ENCODE assay signal across 2 cellular contexts in the genomic region with DNA sequence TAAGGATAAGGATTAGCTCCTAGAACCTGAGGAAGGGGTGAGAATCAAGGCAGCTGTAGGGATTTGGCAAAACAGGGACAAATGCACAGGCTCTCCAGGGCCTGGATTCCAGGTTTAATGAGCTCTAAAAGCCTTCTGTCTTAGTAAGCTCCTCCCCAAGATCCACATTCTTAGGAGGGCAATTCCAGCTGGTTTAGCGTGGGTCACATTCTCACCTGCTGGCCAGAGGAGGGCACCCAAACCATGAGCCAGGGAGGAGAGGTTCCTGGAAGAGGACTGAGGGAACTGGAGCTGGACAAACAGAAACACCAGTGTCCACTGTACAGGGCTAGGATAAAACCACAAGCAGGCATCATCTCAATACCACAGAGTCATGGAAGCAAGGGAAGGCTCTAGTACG.
TF ChIP-seq lines count a peak whose summit lies in the region.

No MANE protein-coding gene starts in this region.

TF ChIP-seq in IMR-90, 13 proteins besides CTCF, POLR2A, EP300 and RAD21:
- no peak for TF ChIP-seq NFE2L2 (IDR thresholded peaks at IDR 0.05; ENCODE audit: low read depth, low read length)
- TF ChIP-seq FOS (IDR thresholded peaks at IDR 0.05; ENCODE audit: low read depth, low read length), result no peak
- no peak for TF ChIP-seq RFX5 (IDR thresholded peaks at IDR 0.05; ENCODE audit: low read depth, low read length)
- no peak for TF ChIP-seq RCOR1 (IDR thresholded peaks at IDR 0.05; ENCODE audit: insufficient replicate concordance, low read length)
- TF ChIP-seq BHLHE40 (IDR thresholded peaks at IDR 0.05; ENCODE audit: low read depth, low read length), result no peak
- no peak for TF ChIP-seq MXI1 (IDR thresholded peaks at IDR 0.05; ENCODE audit: borderline replicate concordance, low read depth, low read length)
- TF ChIP-seq CEBPB (IDR thresholded peaks at IDR 0.05; ENCODE audit: low read depth, low read length), result no peak
- TF ChIP-seq, protein P1, sequence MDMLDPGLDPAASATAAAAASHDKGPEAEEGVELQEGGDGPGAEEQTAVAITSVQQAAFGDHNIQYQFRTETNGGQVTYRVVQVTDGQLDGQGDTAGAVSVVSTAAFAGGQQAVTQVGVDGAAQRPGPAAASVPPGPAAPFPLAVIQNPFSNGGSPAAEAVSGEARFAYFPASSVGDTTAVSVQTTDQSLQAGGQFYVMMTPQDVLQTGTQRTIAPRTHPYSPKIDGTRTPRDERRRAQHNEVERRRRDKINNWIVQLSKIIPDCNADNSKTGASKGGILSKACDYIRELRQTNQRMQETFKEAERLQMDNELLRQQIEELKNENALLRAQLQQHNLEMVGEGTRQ (IDR thresholded peaks at IDR 0.05; ENCODE audit: low read depth, low read length), result no peak
- no peak for TF ChIP-seq CHD1 (IDR thresholded peaks at IDR 0.05; ENCODE audit: low read depth, low read length)
- TF ChIP-seq ELK1 (IDR thresholded peaks at IDR 0.05; ENCODE audit: borderline replicate concordance, low read depth, low read length), result no peak
- no peak for TF ChIP-seq MAFK (IDR thresholded peaks at IDR 0.05; ENCODE audit: low read depth, low read length)
- no peak; the same call in 1 of the 2 replicates for TF ChIP-seq SMC3 (IDR thresholded peaks at IDR 0.05; ENCODE audit: low read depth, low read length)
- TF ChIP-seq MAZ (IDR thresholded peaks at IDR 0.05; ENCODE audit: borderline replicate concordance, low read depth, low read length), result no peak

TF ChIP-seq in GM12878, 131 proteins besides CTCF, POLR2A, EP300 and RAD21:
- TF ChIP-seq NBN (IDR thresholded peaks at IDR 0.05), result no peak
- no peak for TF ChIP-seq EED (IDR thresholded peaks at IDR 0.05; ENCODE audit: low read depth)
- TF ChIP-seq, protein P2, sequence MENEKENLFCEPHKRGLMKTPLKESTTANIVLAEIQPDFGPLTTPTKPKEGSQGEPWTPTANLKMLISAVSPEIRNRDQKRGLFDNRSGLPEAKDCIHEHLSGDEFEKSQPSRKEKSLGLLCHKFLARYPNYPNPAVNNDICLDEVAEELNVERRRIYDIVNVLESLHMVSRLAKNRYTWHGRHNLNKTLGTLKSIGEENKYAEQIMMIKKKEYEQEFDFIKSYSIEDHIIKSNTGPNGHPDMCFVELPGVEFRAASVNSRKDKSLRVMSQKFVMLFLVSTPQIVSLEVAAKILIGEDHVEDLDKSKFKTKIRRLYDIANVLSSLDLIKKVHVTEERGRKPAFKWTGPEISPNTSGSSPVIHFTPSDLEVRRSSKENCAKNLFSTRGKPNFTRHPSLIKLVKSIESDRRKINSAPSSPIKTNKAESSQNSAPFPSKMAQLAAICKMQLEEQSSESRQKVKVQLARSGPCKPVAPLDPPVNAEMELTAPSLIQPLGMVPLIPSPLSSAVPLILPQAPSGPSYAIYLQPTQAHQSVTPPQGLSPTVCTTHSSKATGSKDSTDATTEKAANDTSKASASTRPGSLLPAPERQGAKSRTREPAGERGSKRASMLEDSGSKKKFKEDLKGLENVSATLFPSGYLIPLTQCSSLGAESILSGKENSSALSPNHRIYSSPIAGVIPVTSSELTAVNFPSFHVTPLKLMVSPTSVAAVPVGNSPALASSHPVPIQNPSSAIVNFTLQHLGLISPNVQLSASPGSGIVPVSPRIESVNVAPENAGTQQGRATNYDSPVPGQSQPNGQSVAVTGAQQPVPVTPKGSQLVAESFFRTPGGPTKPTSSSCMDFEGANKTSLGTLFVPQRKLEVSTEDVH (IDR thresholded peaks at IDR 0.05; ENCODE audit: low read depth, partially characterized antibody), result no peak
- TF ChIP-seq STAT1 (conservative IDR thresholded peaks at IDR 0.05), result no peak
- TF ChIP-seq ASH2L (IDR thresholded peaks at IDR 0.05; ENCODE audit: borderline replicate concordance, low read depth), result no peak
- TF ChIP-seq WRNIP1 (IDR thresholded peaks at IDR 0.05; ENCODE audit: borderline replicate concordance, low read depth, low read length), result no peak
- TF ChIP-seq, protein P3, sequence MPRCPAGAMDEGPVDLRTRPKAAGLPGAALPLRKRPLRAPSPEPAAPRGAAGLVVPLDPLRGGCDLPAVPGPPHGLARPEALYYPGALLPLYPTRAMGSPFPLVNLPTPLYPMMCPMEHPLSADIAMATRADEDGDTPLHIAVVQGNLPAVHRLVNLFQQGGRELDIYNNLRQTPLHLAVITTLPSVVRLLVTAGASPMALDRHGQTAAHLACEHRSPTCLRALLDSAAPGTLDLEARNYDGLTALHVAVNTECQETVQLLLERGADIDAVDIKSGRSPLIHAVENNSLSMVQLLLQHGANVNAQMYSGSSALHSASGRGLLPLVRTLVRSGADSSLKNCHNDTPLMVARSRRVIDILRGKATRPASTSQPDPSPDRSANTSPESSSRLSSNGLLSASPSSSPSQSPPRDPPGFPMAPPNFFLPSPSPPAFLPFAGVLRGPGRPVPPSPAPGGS (IDR thresholded peaks at IDR 0.05; ENCODE audit: borderline replicate concordance, insufficient read depth, low read depth, low read length, poor library complexity, severe bottlenecking), result no peak
